In the genomic region with DNA sequence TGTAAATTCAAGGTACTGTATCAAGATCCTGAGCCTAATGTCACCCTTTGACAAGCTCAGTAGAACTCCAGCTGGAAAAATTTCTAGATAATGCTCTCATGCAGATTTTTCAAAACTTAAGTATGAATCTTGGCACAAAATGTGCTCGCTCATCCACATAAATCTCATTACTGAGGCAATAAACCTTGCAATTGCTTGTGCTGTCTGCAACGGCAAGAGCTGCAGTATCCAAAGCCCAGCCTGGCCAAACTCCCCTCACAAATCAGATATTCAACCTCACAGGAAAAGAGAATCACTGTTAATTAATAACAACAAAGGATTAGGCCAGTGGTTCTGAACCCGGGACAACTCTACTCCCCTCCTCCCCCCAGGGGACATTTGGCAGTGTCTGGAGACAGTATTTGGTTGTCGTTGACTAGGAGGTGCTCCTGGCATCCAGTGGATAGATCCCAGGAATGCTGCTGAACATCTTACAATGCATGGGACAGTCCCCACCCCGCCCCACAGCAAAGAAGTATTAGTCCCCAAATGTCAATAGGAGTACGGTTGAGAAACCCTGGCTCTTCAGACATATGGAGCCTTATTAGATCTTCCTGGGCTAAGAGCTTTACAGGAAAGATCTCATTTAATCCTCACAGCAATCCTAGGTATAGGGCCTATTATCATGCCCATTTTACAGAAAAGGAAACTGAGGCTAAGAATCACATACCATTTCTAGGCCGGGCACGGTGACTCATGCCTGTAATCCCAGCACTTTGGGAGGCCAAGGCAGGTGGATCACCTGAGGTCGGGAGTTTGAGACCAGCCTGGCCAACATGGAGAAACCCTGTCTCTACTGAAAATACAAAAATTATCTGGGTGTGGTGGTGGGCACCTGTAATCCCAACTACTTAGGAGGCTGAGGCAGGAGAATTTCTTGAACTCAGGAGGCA, we compare ENCODE assay signal across 15 cellular contexts. TPM values are rescaled to one million over a fixed set of nuclear protein-coding genes. Genes with fewer than 3 reads are reported as not detected.
A peak's percentile ranks its signal among the peaks of the same experiment; 100 is the strongest.
DNase-seq lines count a peak whose midpoint lies in the region; ATAC-seq and TF ChIP-seq lines count a peak whose summit lies in the region.
"Had no signal": no experiment of that assay in that cellular context is flagged by ENCODE, and none has a peak within 500 bp of the region (broad histone marks: within the 10 kb centered on the region; RNA-seq: fewer than 3 reads in every experiment).

No MANE protein-coding gene starts in this region.

- WGBS in SK-N-SH (ENCODE audit: low lambda C conversion rate) = 61% methylated on average over 9 of the region's 9 CpGs
- 58% methylated on average over 9 of the region's 9 CpGs for WGBS in hepatocyte (ENCODE audit: low lambda C conversion rate, missing lambda C conversion rate)

- DNase-seq in GM04503 (ENCODE audit: low read depth) (peak; percentile 53), SK-N-SH (no peak), hepatocyte (ENCODE audit: low spot score) (no peak), stromal cell of bone marrow (ENCODE audit: low read depth) (peak; percentile 32), NCI-H128 (lab: John Stamatoyannopoulos, UW; ENCODE audit: unreplicated experiment) (no peak), CD1c-positive myeloid dendritic cell (ENCODE audit: extremely low spot score) (no peak)
- DNase-seq: activated CD8-positive, alpha-beta T cell treated with anti-CD3 and anti-CD28 coated beads for 36 hours; DMS79 treated with DMSO at 0.1 percent for 48 hours; right cardiac atrium; stimulated activated CD4-positive, alpha-beta T cell treated with anti-CD3 and anti-CD28 coated beads, Interleukin-2, amount 100 ng/mL, for 48 hours; stimulated activated CD8-positive, alpha-beta memory T cell treated with anti-CD3 and anti-CD28 coated beads, Interleukin-4, amount 100 ng/mL, for 48 hours had no signal

- no peaks in the 10 kb centered on the region for H3K9me3 ChIP-seq in SK-N-SH
- no peaks in the 10 kb centered on the region for H3K9me3 ChIP-seq in hepatocyte (ENCODE audit: low read depth)

- H3K4me2 ChIP-seq in SK-N-SH (no peak overlapping the region), hepatocyte (no peak overlapping the region)

- no peaks in the 10 kb centered on the region for H4K20me1 ChIP-seq in SK-N-SH (ENCODE audit: insufficient read depth)
- no peaks in the 10 kb centered on the region for H4K20me1 ChIP-seq in hepatocyte (ENCODE audit: insufficient read depth, poor library complexity, severe bottlenecking)
- H4K20me1 ChIP-seq: BLaER1 treated with 17β-estradiol and CSF1 and Interleukin-3, amounts not matched to agents 10 nM and 100 nM had no signal

- no peak for TF ChIP-seq RAD21 in SK-N-SH (IDR thresholded peaks at IDR 0.05; ENCODE audit: low read length)

- TF ChIP-seq EP300 in SK-N-SH (IDR thresholded peaks at IDR 0.05; ENCODE audit: borderline replicate concordance in 1 of 2, low read depth in 1 of 2, low read length in 1 of 2) = no peak

- H3K4me3 ChIP-seq in SK-N-SH (ENCODE audit: low read depth in 2 of 2, low read length in 1 of 2) = no peak overlapping the region
- H3K4me3 ChIP-seq in hepatocyte = no peak overlapping the region
- H3K4me3 ChIP-seq: BLaER1 treated with 17β-estradiol and CSF1 and Interleukin-3, amounts not matched to agents 10 nM and 100 nM; lung had no signal

- CTCF ChIA-PET in SK-N-SH (lab: Yijun Ruan, JAX) = interaction anchor here (2.2 kb wide), 1 partner anchor 133 kb away, joined by 5 read pairs; no protein-coding TSS in a partner anchor

- H3K4me1 ChIP-seq in SK-N-SH (ENCODE audit: control insufficient read depth in 1 of 2, insufficient read depth in 2 of 2, low read depth in 1 of 2, low read length in 1 of 2) = peaks cover 8 to 11% of the 10 kb centered on the region in 2 experiments; a peak in 2 of 4 replicates
- H3K4me1 ChIP-seq in hepatocyte (ENCODE audit: insufficient read depth) = peaks cover 2% of the 10 kb centered on the region

- ATAC-seq in HG02884 (IDR thresholded peaks at IDR 0.05; ENCODE audit: unreplicated experiment) = no peak
- ATAC-seq: activated CD8-positive, alpha-beta T cell treated with anti-CD3 and anti-CD28 coated beads for 36 hours; esophagus mucosa had no signal

- H3K27me3 ChIP-seq in SK-N-SH (ENCODE audit: insufficient read depth) = no peaks in the 10 kb centered on the region
- no peaks in the 10 kb centered on the region for H3K27me3 ChIP-seq in hepatocyte
- H3K27me3 ChIP-seq: BLaER1 treated with 17β-estradiol and CSF1 and Interleukin-3, amounts not matched to agents 10 nM and 100 nM had no signal

- no peaks in the 10 kb centered on the region for H3F3A ChIP-seq in SK-N-SH (replicated peaks; ENCODE audit: insufficient read depth)

- H3K36me3 ChIP-seq in SK-N-SH (replicated peaks in 1 of 2; ENCODE audit: control insufficient read depth in 1 of 2, insufficient read depth in 2 of 2, low read length in 1 of 2) = no peaks in the 10 kb centered on the region
- H3K36me3 ChIP-seq in hepatocyte (replicated peaks; ENCODE audit: insufficient read depth, low read depth) = no peaks in the 10 kb centered on the region
- H3K36me3 ChIP-seq: BLaER1 treated with 17β-estradiol and CSF1 and Interleukin-3, amounts not matched to agents 10 nM and 100 nM had no signal

- H3K9me2 ChIP-seq in SK-N-SH (no peaks in the 10 kb centered on the region), hepatocyte (replicated peaks; ENCODE audit: insufficient read depth) (no peaks in the 10 kb centered on the region)

- H3K27ac ChIP-seq in SK-N-SH (ENCODE audit: low read depth in 2 of 2, low read length in 1 of 2) = peak overlapping the region in 1 of 2 experiments; percentile 43; a peak in 2 of 4 replicates
- H3K27ac ChIP-seq in hepatocyte = peak overlapping the region; percentile 34
- H3K27ac ChIP-seq: BLaER1 treated with 17β-estradiol and CSF1 and Interleukin-3, amounts not matched to agents 10 nM and 100 nM had no signal

- TF ChIP-seq CTCF in SK-N-SH (IDR thresholded peaks at IDR 0.05) = no peak
- TF ChIP-seq CTCF in hepatocyte (IDR thresholded peaks at IDR 0.05; ENCODE audit: poor library complexity) = no peak

- H3K79me2 ChIP-seq in SK-N-SH (ENCODE audit: insufficient read depth) = no peaks in the 10 kb centered on the region
- H3K79me2 ChIP-seq in hepatocyte = no peaks in the 10 kb centered on the region

- H2AFZ ChIP-seq in SK-N-SH (ENCODE audit: low read depth) = 0 out of 2 replicates have a peak overlapping the region, but pooled peaks have one; percentile 2
- no peak overlapping the region for H2AFZ ChIP-seq in hepatocyte

- POLR2A ChIA-PET in SK-N-SH (lab: Yijun Ruan, JAX) = no interaction called here

- no peak overlapping the region for H3K9ac ChIP-seq in SK-N-SH
- H3K9ac ChIP-seq: BLaER1 treated with 17β-estradiol and CSF1 and Interleukin-3, amounts not matched to agents 10 nM and 100 nM had no signal

TF ChIP-seq in SK-N-SH, 30 proteins besides CTCF, POLR2A, EP300 and RAD21:
- TF ChIP-seq TCF12 (IDR thresholded peaks at IDR 0.05) (no peak), POLR2AphosphoS5 (IDR thresholded peaks at IDR 0.05; ENCODE audit: low read depth, low read length) (no peak)
- TF ChIP-seq, protein P1, sequence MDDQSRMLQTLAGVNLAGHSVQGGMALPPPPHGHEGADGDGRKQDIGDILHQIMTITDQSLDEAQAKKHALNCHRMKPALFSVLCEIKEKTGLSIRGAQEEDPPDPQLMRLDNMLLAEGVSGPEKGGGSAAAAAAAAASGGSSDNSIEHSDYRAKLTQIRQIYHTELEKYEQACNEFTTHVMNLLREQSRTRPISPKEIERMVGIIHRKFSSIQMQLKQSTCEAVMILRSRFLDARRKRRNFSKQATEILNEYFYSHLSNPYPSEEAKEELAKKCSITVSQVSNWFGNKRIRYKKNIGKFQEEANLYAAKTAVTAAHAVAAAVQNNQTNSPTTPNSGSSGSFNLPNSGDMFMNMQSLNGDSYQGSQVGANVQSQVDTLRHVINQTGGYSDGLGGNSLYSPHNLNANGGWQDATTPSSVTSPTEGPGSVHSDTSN (IDR thresholded peaks at IDR 0.05) = peak; percentile 27; the same call in 1 of the 2 replicates

RNA-seq across cellular contexts. Expression of a gene that starts 19.4 kb away (rescaled TPM):
- polyA plus RNA-seq in SK-N-SH (2012; rRNA removed) = 150 and 214 TPM in 2 replicates
- 187 and 195 TPM in 2 replicates for polyA plus RNA-seq in SK-N-SH (2012; cell fraction: cytosol; rRNA removed)
- polyA plus RNA-seq in SK-N-SH (2012; cell fraction: nucleus; rRNA removed) = 155 and 182 TPM in 2 replicates
- total RNA-seq in hepatocyte = 109 and 137 TPM in 2 replicates
- 76.5 and 110 TPM in 2 replicates for polyA plus RNA-seq in hepatocyte

Comparison
In these comparisons a context has a peak if more than half of its experiments do, and no peak if none do; other contexts are left out.
1. DNase-seq: peak in GM04503 (single experiment) and stromal cell of bone marrow (single experiment); none in SK-N-SH (single experiment), hepatocyte (single experiment), NCI-H128 (single experiment) and CD1c-positive myeloid dendritic cell (single experiment).